10 cellular contexts compared by ENCODE assay signal in the genomic region with DNA sequence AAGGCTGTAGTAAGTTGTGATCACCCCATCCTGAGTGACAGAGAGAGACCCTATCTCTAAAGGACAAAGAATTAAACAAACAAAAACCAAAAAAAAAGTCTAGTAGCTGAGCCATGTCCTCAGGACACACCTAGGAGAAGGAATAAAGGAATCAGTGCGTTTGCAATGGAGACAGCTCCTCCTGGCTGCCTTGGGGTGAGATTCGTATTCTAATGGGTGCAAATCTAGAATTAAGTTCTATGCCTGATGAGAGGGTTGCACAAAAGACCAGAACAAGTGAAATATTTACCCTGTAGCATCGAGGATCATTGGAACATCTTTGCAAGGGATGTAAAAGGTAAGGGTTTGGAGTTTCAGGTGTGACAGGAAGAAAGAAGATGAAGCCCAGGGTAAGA.
DNase-seq lines count a peak whose midpoint lies in the region; ATAC-seq and TF ChIP-seq lines count a peak whose summit lies in the region.
"Had no signal": no experiment of that assay in that cellular context is flagged by ENCODE, and none has a peak within 500 bp of the region (broad histone marks: within the 10 kb centered on the region; RNA-seq: fewer than 3 reads in every experiment).

No MANE protein-coding gene starts in this region.

- DNase-seq in heart right ventricle (no peak), cardiac septum (ENCODE audit: low spot score) (no peak), body of pancreas (no peak), memory B cell (ENCODE audit: low spot score in 2 of 2) (no peak), upper lobe of right lung (no peak), kidney glomerular epithelial cell (lab: John Stamatoyannopoulos, UW) (no peak)
- no peak for DNase-seq in activated CD4-positive, CD25-positive, alpha-beta regulatory T cell (lab: John Stamatoyannopoulos, UW)
- DNase-seq: DND-41; stimulated activated CD4-positive, alpha-beta T cell treated with anti-CD3 and anti-CD28 coated beads, Interleukin-4, amount 100 ng/mL, for 4 hours had no signal

- H3K36me3 ChIP-seq in heart right ventricle (no peaks in the 10 kb centered on the region), body of pancreas (replicated peaks in 1 of 2; ENCODE audit: insufficient read depth in 1 of 2, low read depth in 2 of 2) (no peaks in the 10 kb centered on the region), upper lobe of right lung (no peaks in the 10 kb centered on the region)

- H3K27me3 Mint-ChIP-seq in memory B cell, result peaks cover 8% of the 10 kb centered on the region

- H3K27me3 ChIP-seq in heart right ventricle, result peaks cover 0 to 4% (median 0%) of the 10 kb centered on the region in 7 donors
- H3K27me3 ChIP-seq in body of pancreas, result no peaks in the 10 kb centered on the region
- no peaks in the 10 kb centered on the region for H3K27me3 ChIP-seq in upper lobe of right lung

- H3K27ac Mint-ChIP-seq in memory B cell, result no peak overlapping the region

- peak overlapping the region; percentile 9 for H3K4me3 Mint-ChIP-seq in memory B cell

- H3K4me1 ChIP-seq in heart right ventricle, result peaks cover 0 to 31% (median 7%) of the 10 kb centered on the region in 9 donors
- no peaks in the 10 kb centered on the region for H3K4me1 ChIP-seq in body of pancreas
- peaks cover 16% of the 10 kb centered on the region for H3K4me1 ChIP-seq in upper lobe of right lung

- H3K9me3 ChIP-seq in heart right ventricle (no peaks in the 10 kb centered on the region), body of pancreas (no peaks in the 10 kb centered on the region), upper lobe of right lung (no peaks in the 10 kb centered on the region)

- H3K27ac ChIP-seq in heart right ventricle, result peak overlapping the region in 3 of 10 donors; percentile 58 to 79 (median 60)
- peak overlapping the region in 3 of 4 donors; percentile 29 to 79 (median 67) for H3K27ac ChIP-seq in body of pancreas
- H3K27ac ChIP-seq in upper lobe of right lung, result peak overlapping the region; percentile 79

- H3K9me3 Mint-ChIP-seq in memory B cell, result no peaks in the 10 kb centered on the region

- H3K4me1 Mint-ChIP-seq in memory B cell, result peaks cover 7% of the 10 kb centered on the region

- H3K4me3 ChIP-seq in heart right ventricle (peak overlapping the region in 7 of 10 donors; percentile 12 to 52 (median 40)), body of pancreas (no peak overlapping the region), upper lobe of right lung (peak overlapping the region; percentile 44)

- no peak for TF ChIP-seq POLR2A in body of pancreas (IDR thresholded peaks at IDR 0.05)

- intact Hi-C loops in heart right ventricle (cut with DNase I) (no loop called here), cardiac septum (cut with DNase I) (loop anchor here (5.0 kb wide), 1 partner anchor 55 kb away; no protein-coding TSS in a partner anchor), body of pancreas (cut with DNase I) (no loop called here), upper lobe of right lung (cut with DNase I) (no loop called here)

- WGBS in heart right ventricle, 2 donors, result 81 to 87% methylated on average over 3 of the region's 3 CpGs
- WGBS in body of pancreas, 2 donors, result 47 to 50% methylated on average over 3 of the region's 3 CpGs

- H3K36me3 Mint-ChIP-seq in memory B cell, result no peaks in the 10 kb centered on the region

- TF ChIP-seq CTCF in heart right ventricle (IDR thresholded peaks at IDR 0.05), result no peak
- TF ChIP-seq CTCF in body of pancreas (IDR thresholded peaks at IDR 0.05), result peak in 2 of 7 experiments; percentile 9 to 15
- TF ChIP-seq CTCF in upper lobe of right lung (IDR thresholded peaks at IDR 0.05), result no peak

- no peak for ATAC-seq in heart right ventricle
- ATAC-seq in body of pancreas, result no peak
- no peak for ATAC-seq in memory B cell (ENCODE audit: low read depth)
- ATAC-seq in upper lobe of right lung, result peak; percentile 14
- no peak for ATAC-seq in HG03469 (IDR thresholded peaks at IDR 0.05; ENCODE audit: unreplicated experiment)

Comparison
In these comparisons a context has a peak if more than half of its experiments do, and no peak if none do; other contexts are left out.
1. H3K4me3 ChIP-seq: peak in heart right ventricle (7 of 10) and upper lobe of right lung (single experiment); none in body of pancreas (0 of 2).